Comparison of ENCODE assay signal across 7 cellular contexts in genomic region chr17:67689534-67690177, GRCh38. TPM values are rescaled to one million over a fixed set of nuclear protein-coding genes. Genes with fewer than 3 reads are reported as not detected.
DNase-seq lines count a peak whose midpoint lies in the region; ATAC-seq, FAIRE-seq and TF ChIP-seq lines count a peak whose summit lies in the region.

No MANE protein-coding gene starts in this region.

- DNase-seq in GM10248 (ENCODE audit: extremely low spot score) (peak; percentile 80), NCI-H1092 (lab: John Stamatoyannopoulos, UW) (peak; percentile 62), SIG-M5 treated with dmso at 0.1 percent for 504 hours (lab: John Stamatoyannopoulos, UW; ENCODE audit: unreplicated experiment) (peak; percentile 85), GM12878 (ENCODE audit: low read depth, low spot score) (peak; percentile 37), iPS DF 6.9 (ENCODE audit: low read depth, low spot score) (peak; percentile 33)
- DNase-seq in stimulated activated CD4-positive, alpha-beta T cell treated with anti-CD3 and anti-CD28 coated beads, Interleukin-12 subunit alpha, Interleukin-12 subunit beta, amount 100 ng/mL, for 48 hours (ENCODE audit: low read depth in 2 of 3, low spot score in 1 of 3), result peak in 2 of 3 donors; percentile 13 to 70

- H3K9me3 ChIP-seq in GM12878 (replicated peaks; ENCODE audit: control insufficient read depth, insufficient read depth, low read length), result no peaks in the 10 kb centered on the region
- no peaks in the 10 kb centered on the region for H3K9me3 ChIP-seq in iPS DF 6.9 (ENCODE audit: control insufficient read depth, insufficient read depth, low read length)

- TF ChIP-seq CTCF in GM10248 (IDR thresholded peaks at IDR 0.05; ENCODE audit: control extremely low read depth, extremely low read depth, low read depth, missing control alignments) (peak; percentile 70), GM12878 (IDR thresholded peaks at IDR 0.05 in 2 of 3, conservative IDR thresholded peaks at IDR 0.05 in 1 of 3; ENCODE audit: control insufficient read depth in 2 of 3, extremely low read depth in 1 of 3, insufficient read depth in 1 of 3, low read depth in 3 of 3, low read length in 3 of 3) (peak; percentile 63 to 73 (median 72))

- CTCF ChIA-PET in GM10248 (lab: Yijun Ruan, JAX) (interaction anchor here (0.7 to 6.5 kb wide), 19 partner anchors 9 to 322 kb away, joined by 3 to 63 read pairs (median 4); no protein-coding TSS in a partner anchor), GM12878 (lab: Yijun Ruan, JAX) (interaction anchor here (0.5 to 6.7 kb wide), 24 partner anchors 9 to 611 kb away, joined by 3 to 84 read pairs (median 4); no protein-coding TSS in a partner anchor)

- WGBS in GM12878 (ENCODE audit: insufficient coverage, insufficient replicate concordance, low lambda C conversion rate, missing lambda C conversion rate), result 48% methylated on average over 2 of the region's 2 CpGs
- no CpG with 5 or more reads among the region's 2 CpGs for WGBS in iPS DF 6.9 (ENCODE audit: insufficient coverage, insufficient read length)

- POLR2A ChIA-PET in GM10248 (lab: Yijun Ruan, JAX), result no interaction called here
- POLR2A ChIA-PET in GM12878 (lab: Charles Lee), result interaction anchor here (0.8 to 3.8 kb wide), 2 partner anchors 39 to 42 kb away, joined by 3 to 19 read pairs; no protein-coding TSS in a partner anchor

- FAIRE-seq in GM12878 (lab: Jason Lieb, UNC), result peak; percentile 91

- ATAC-seq in GM12878 (peak; percentile 82), HG02970 (IDR thresholded peaks at IDR 0.05; ENCODE audit: low FRiP score, unreplicated experiment) (no peak)

- peaks cover 10% of the 10 kb centered on the region for H3K4me1 ChIP-seq in GM12878 (ENCODE audit: control insufficient read depth, insufficient read depth, low read length)
- H3K4me1 ChIP-seq in iPS DF 6.9 (ENCODE audit: control insufficient read depth, insufficient read depth, low read length), result no peaks in the 10 kb centered on the region

- TF ChIP-seq POLR2A in GM12878 (IDR thresholded peaks at IDR 0.05; ENCODE audit: low read depth, low read length), result no peak

- no TSS peak for BruUV-seq in GM12878 (replicated peaks; lab: Mats Ljungman, UMichigan)

- no peak for TF ChIP-seq EP300 in GM12878 (IDR thresholded peaks at IDR 0.05; ENCODE audit: borderline replicate concordance in 1 of 2, control insufficient read depth in 1 of 2, low read depth in 2 of 2, low read length in 2 of 2)

- H3K36me3 ChIP-seq in GM12878 (ENCODE audit: control insufficient read depth in 2 of 2, insufficient read depth in 2 of 2, low read length in 1 of 2) (no peaks in the 10 kb centered on the region; a peak in 1 of 4 replicates), iPS DF 6.9 (ENCODE audit: control insufficient read depth, insufficient read depth, low read length) (no peaks in the 10 kb centered on the region; the same call in 1 of the 2 replicates)

- H3K4me2 ChIP-seq in GM12878 (ENCODE audit: control insufficient read depth, insufficient read depth), result no peak overlapping the region

- RAD21 ChIA-PET in GM12878 (lab: Charles Lee; ENCODE audit: unreplicated experiment), result interaction anchor here (0.5 to 4.7 kb wide), 16 partner anchors 8 to 325 kb away, joined by 3 to 80 read pairs (median 4); no protein-coding TSS in a partner anchor

- H3K27me3 ChIP-seq in GM12878 (replicated peaks in 1 of 2; ENCODE audit: control insufficient read depth in 2 of 2, insufficient read depth in 2 of 2, low read length in 1 of 2), result no peaks in the 10 kb centered on the region
- no peaks in the 10 kb centered on the region for H3K27me3 ChIP-seq in iPS DF 6.9 (ENCODE audit: control insufficient read depth, insufficient read depth, low read length)

- H4K20me1 ChIP-seq in GM12878 (ENCODE audit: control insufficient read depth, insufficient read depth), result no peaks in the 10 kb centered on the region

- no peak overlapping the region for H3K9ac ChIP-seq in GM12878 (ENCODE audit: control insufficient read depth, insufficient read depth, low read length)

- TF ChIP-seq RAD21 in GM12878 (IDR thresholded peaks at IDR 0.05; ENCODE audit: insufficient read depth, low read depth, low read length), result peak; percentile 85

- H2AFZ ChIP-seq in GM12878 (ENCODE audit: control insufficient read depth, low read depth, low read length), result no peak overlapping the region

- SMC1A ChIA-PET in GM12878 (lab: Charles Lee; ENCODE audit: uncharacterized antibody, unreplicated experiment), result interaction anchor here (0.6 to 2.6 kb wide), 21 partner anchors 11 to 327 kb away, joined by 3 to 15 read pairs (median 4); no protein-coding TSS in a partner anchor

- no peaks in the 10 kb centered on the region for H3K79me2 ChIP-seq in GM12878 (ENCODE audit: control insufficient read depth, insufficient read depth, low read length)

- H3K27ac ChIP-seq in GM12878 (ENCODE audit: control insufficient read depth, insufficient read depth) (peak overlapping the region; percentile 24; the same call in 1 of the 2 replicates), iPS DF 6.9 (ENCODE audit: low read length) (no peak overlapping the region)

- in situ Hi-C loops in GM12878 (cut with MboI), result loop anchor here (5.0 kb wide), 1 partner anchor 312 kb away; the partner anchor contains the start of gene PITPNC1

- intact Hi-C loops in GM12878 (cut with micrococcal nuclease; ENCODE audit: unreplicated experiment), result loop anchor here (1.0 to 5.0 kb wide), 5 partner anchors 42 to 315 kb away; no protein-coding TSS in a partner anchor

- H3K4me3 ChIP-seq in GM12878, result no peak overlapping the region
- no peak overlapping the region for H3K4me3 ChIP-seq in iPS DF 6.9 (ENCODE audit: low read length)

TF ChIP-seq in GM12878, 131 proteins besides CTCF, POLR2A, EP300 and RAD21 (continues in another document):
- TF ChIP-seq SMAD5 (IDR thresholded peaks at IDR 0.05; ENCODE audit: low read depth) (no peak), ZNF687 (IDR thresholded peaks at IDR 0.05) (no peak)

RNA-seq across cellular contexts. Expression of gene NOL11, which starts 28.1 kb away (rescaled TPM):
- total RNA-seq in GM12878 (2013; cell fraction: nucleolus; rRNA removed), result 121 and 133 TPM in 2 replicates
- 74.4 and 85.7 TPM in 2 replicates for total RNA-seq in GM12878 (2014; rRNA removed)
- 91.9 and 96.6 TPM in 2 replicates for total RNA-seq in GM12878 (2014; rRNA removed; fragmentation: Illumina TruSeq; extraction: Trizol)
- 69.8 and 74.7 TPM in 2 replicates for total RNA-seq in GM12878 (2021)
- polyA plus RNA-seq in GM12878 (2011; ENCODE audit: low read depth), result 35.0 TPM
- 101 and 128 TPM in 2 replicates for polyA plus RNA-seq in GM12878 (2011; rRNA removed)
- polyA plus RNA-seq in GM12878 (2011; cell fraction: cytosol; rRNA removed), result 32.6 and 35.6 TPM in 2 replicates
- polyA plus RNA-seq in GM12878 (2011; cell fraction: nucleus; rRNA removed), result 59.3 and 71.1 TPM in 2 replicates
- 33.5 and 35.8 TPM in 2 replicates for polyA plus RNA-seq in GM12878 (2012)
- polyA plus RNA-seq in GM12878 (2014; fragmentation: Illumina TruSeq; extraction: Trizol), result 84.9 and 103 TPM in 2 replicates
- 100 to 1,000 TPM in 1 of 2 experiments, 10 to 100 TPM in 1; 92.6 to 130 TPM for polyA plus RNA-seq in GM12878 (2014; fragmentation: Nextera tagmentation; extraction: Ambion mirVana)
- polyA plus RNA-seq in GM12878 (2014; rRNA removed), result 54.8 and 57.6 TPM in 2 replicates
- polyA plus RNA-seq in GM12878 (2016; fragmentation: Nextera tagmentation; extraction: Ambion mirVana), result 100 to 1,000 TPM; 109 to 113 TPM
- polyA minus RNA-seq in GM12878 (2011; rRNA and poly(A)+ RNA removed), result 48.0 and 72.6 TPM in 2 replicates
- polyA minus RNA-seq in GM12878 (2011; cell fraction: cytosol; rRNA and poly(A)+ RNA removed), result 51.9 and 85.7 TPM in 2 replicates
- 42.2 and 69.0 TPM in 2 replicates for polyA minus RNA-seq in GM12878 (2011; cell fraction: nucleus; rRNA and poly(A)+ RNA removed)

Comparison
In these comparisons a context has a peak if more than half of its experiments do, and no peak if none do; other contexts are left out.
1. DNase-seq: peak in every context shown above with its lines; median percentile 85 in SIG-M5 treated with dmso at 0.1 percent for 504 hours; 80 in GM10248; 62 in NCI-H1092; 42 in stimulated activated CD4-positive, alpha-beta T cell treated with anti-CD3 and anti-CD28 coated beads, Interleukin-12 subunit alpha, Interleukin-12 subunit beta, amount 100 ng/mL, for 48 hours; 37 in GM12878; 33 in iPS DF 6.9.